Comparison of ENCODE assay signal across 13 cellular contexts in genomic region chr2:236749346-236749745, GRCh38.
A peak's percentile ranks its signal among the peaks of the same experiment; 100 is the strongest.
DNase-seq lines count a peak whose midpoint lies in the region; ATAC-seq and TF ChIP-seq lines count a peak whose summit lies in the region.
"Had no signal": no experiment of that assay in that cellular context is flagged by ENCODE, and none has a peak within 500 bp of the region (broad histone marks: within the 10 kb centered on the region; RNA-seq: fewer than 3 reads in every experiment).

No MANE protein-coding gene starts in this region.

- H3K36me3 ChIP-seq in breast epithelium, result no peaks in the 10 kb centered on the region
- no peaks in the 10 kb centered on the region for H3K36me3 ChIP-seq in SJCRH30
- H3K36me3 ChIP-seq: right atrium auricular region had no signal

- CTCF ChIA-PET in MCF 10A (lab: Yijun Ruan, JAX), result no interaction called here

- H3K4me1 Mint-ChIP-seq in MCF 10A (ENCODE audit: insufficient read depth, unreplicated experiment) (peaks cover 47% of the 10 kb centered on the region), type B pancreatic cell (ENCODE audit: unreplicated experiment) (peaks cover 61% of the 10 kb centered on the region)

- no peaks in the 10 kb centered on the region for H3K27me3 ChIP-seq in breast epithelium
- no peaks in the 10 kb centered on the region for H3K27me3 ChIP-seq in SJCRH30
- H3K27me3 ChIP-seq in foreskin keratinocyte, result no peaks in the 10 kb centered on the region
- H3K27me3 ChIP-seq: right atrium auricular region had no signal

- TF ChIP-seq CTCF in MCF 10A (IDR thresholded peaks at IDR 0.05; ENCODE audit: unreplicated experiment) (no peak), breast epithelium (IDR thresholded peaks at IDR 0.05) (no peak), foreskin keratinocyte (conservative IDR thresholded peaks at IDR 0.05) (no peak), type B pancreatic cell (conservative IDR thresholded peaks at IDR 0.05) (no peak)

- H3K4me3 ChIP-seq in breast epithelium, result no peak overlapping the region
- no peak overlapping the region for H3K4me3 ChIP-seq in SJCRH30
- H3K4me3 ChIP-seq: right atrium auricular region had no signal

- H3K9me3 ChIP-seq in breast epithelium (no peaks in the 10 kb centered on the region), SJCRH30 (replicated peaks) (no peaks in the 10 kb centered on the region)
- H3K9me3 ChIP-seq: right atrium auricular region had no signal

- POLR2A ChIA-PET in MCF 10A (lab: Yijun Ruan, JAX), result interaction anchor here (1.4 kb wide), 1 partner anchor 9 kb away, joined by 5 read pairs; no protein-coding TSS in a partner anchor

- DNase-seq in MCF 10A (ENCODE audit: unreplicated experiment) (peak; percentile 49), breast epithelium (ENCODE audit: low spot score in 2 of 2) (no peak), SJCRH30 (peak; percentile 62 to 72), foreskin keratinocyte (peak; percentile 26 to 34), type B pancreatic cell (ENCODE audit: extremely low spot score, unreplicated experiment) (no peak), anterior cingulate cortex (lab: John Stamatoyannopoulos, UW) (no peak), COLO829 (ENCODE audit: low spot score) (no peak)
- DNase-seq: activated CD8-positive, alpha-beta T cell treated with anti-CD3 and anti-CD28 coated beads for 36 hours; activated naive CD4-positive, alpha-beta T cell treated with anti-CD3 and anti-CD28 coated beads for 36 hours had no signal

- no peaks in the 10 kb centered on the region for H3K27me3 Mint-ChIP-seq in MCF 10A (ENCODE audit: insufficient read depth, unreplicated experiment)
- peaks cover 12% of the 10 kb centered on the region for H3K27me3 Mint-ChIP-seq in type B pancreatic cell

- H3K36me3 Mint-ChIP-seq in MCF 10A (ENCODE audit: insufficient read depth, unreplicated experiment) (peaks cover 4% of the 10 kb centered on the region), type B pancreatic cell (no peaks in the 10 kb centered on the region)

- no TSS peak for BruUV-seq in MCF 10A (replicated peaks; lab: Mats Ljungman, UMichigan)

- TF ChIP-seq POLR2A in breast epithelium (IDR thresholded peaks at IDR 0.05), result no peak

- H3K4me1 ChIP-seq in breast epithelium (no peaks in the 10 kb centered on the region), SJCRH30 (peaks cover 59% of the 10 kb centered on the region), foreskin keratinocyte (peaks cover 34% of the 10 kb centered on the region)

- no peak overlapping the region for H3K27ac ChIP-seq in breast epithelium
- peak overlapping the region; percentile 43 for H3K27ac ChIP-seq in SJCRH30
- no peak overlapping the region for H3K27ac ChIP-seq in foreskin keratinocyte
- H3K27ac ChIP-seq: right atrium auricular region had no signal

- ATAC-seq in foreskin keratinocyte (peak; percentile 49), HG03095 (IDR thresholded peaks at IDR 0.05; ENCODE audit: unreplicated experiment) (no peak)
- ATAC-seq: activated CD8-positive, alpha-beta T cell treated with anti-CD3 and anti-CD28 coated beads for 36 hours had no signal

- intact Hi-C loops in MCF 10A (cut with micrococcal nuclease), result loop anchor here (2.0 kb wide), 1 partner anchor 107 kb away; no protein-coding TSS in a partner anchor
- intact Hi-C loops in breast epithelium (cut with DNase I; ENCODE audit: low total_unique reads), result no loop called here

- H3K4me3 Mint-ChIP-seq in MCF 10A (ENCODE audit: unreplicated experiment) (no peak overlapping the region), type B pancreatic cell (peak overlapping the region; percentile 66)
- H3K4me3 Mint-ChIP-seq: activated CD8-positive, alpha-beta T cell treated with anti-CD3 and anti-CD28 coated beads for 36 hours; activated naive CD4-positive, alpha-beta T cell treated with anti-CD3 and anti-CD28 coated beads for 36 hours; dendritic cell treated with granulocyte-macrophage colony-stimulating factor and Interleukin-4, amounts not matched to agents 40 ng/mL and 50 ng/mL, for 4 days; T-helper 2 cell treated with Interferon-gamma antibody and Interleukin-4, amounts not matched to agents 5 μg/mL and 100 μg/mL, for 36 hours had no signal

- H3K27ac Mint-ChIP-seq in MCF 10A (ENCODE audit: low read depth, unreplicated experiment) (peak overlapping the region; percentile 67), type B pancreatic cell (peak overlapping the region; percentile 82)
- H3K27ac Mint-ChIP-seq: activated CD8-positive, alpha-beta T cell treated with anti-CD3 and anti-CD28 coated beads for 36 hours; activated naive CD4-positive, alpha-beta T cell treated with anti-CD3 and anti-CD28 coated beads for 36 hours; dendritic cell treated with granulocyte-macrophage colony-stimulating factor and Interleukin-4, amounts not matched to agents 40 ng/mL and 50 ng/mL, for 4 days; T-helper 2 cell treated with Interferon-gamma antibody and Interleukin-4, amounts not matched to agents 5 μg/mL and 100 μg/mL, for 36 hours had no signal

- H3K9me3 Mint-ChIP-seq in MCF 10A (ENCODE audit: unreplicated experiment) (no peaks in the 10 kb centered on the region), type B pancreatic cell (no peaks in the 10 kb centered on the region)
- H3K9me3 Mint-ChIP-seq: activated CD8-positive, alpha-beta T cell treated with anti-CD3 and anti-CD28 coated beads for 36 hours; activated naive CD4-positive, alpha-beta T cell treated with anti-CD3 and anti-CD28 coated beads for 36 hours; dendritic cell treated with granulocyte-macrophage colony-stimulating factor and Interleukin-4, amounts not matched to agents 40 ng/mL and 50 ng/mL, for 4 days; T-helper 2 cell treated with Interferon-gamma antibody and Interleukin-4, amounts not matched to agents 5 μg/mL and 100 μg/mL, for 36 hours had no signal

Comparison
In these comparisons a context has a peak if more than half of its experiments do, and no peak if none do; other contexts are left out.
1. DNase-seq: peak in MCF 10A (single experiment), SJCRH30 (2 of 2) and foreskin keratinocyte (2 of 2); none in breast epithelium (0 of 2), type B pancreatic cell (single experiment), anterior cingulate cortex (0 of 58) and COLO829 (single experiment).